In genomic region chr1:156225677-156226014, GRCh38 we compare ENCODE assay signal across 9 cellular contexts. TPM values are rescaled to one million over a fixed set of nuclear protein-coding genes. Genes with fewer than 3 reads are reported as not detected.
DNase-seq lines count a peak whose midpoint lies in the region; ATAC-seq and TF ChIP-seq lines count a peak whose summit lies in the region.
"Had no signal": no experiment of that assay in that cellular context is flagged by ENCODE, and none has a peak within 500 bp of the region (broad histone marks: within the 10 kb centered on the region; RNA-seq: fewer than 3 reads in every experiment).

No MANE protein-coding gene starts in this region.

- no peak overlapping the region for H3K27ac ChIP-seq in CD4-positive, alpha-beta T cell (ENCODE audit: low read depth, low read length)
- peak overlapping the region; percentile 44 for H3K27ac ChIP-seq in SU-DHL-6 (ENCODE audit: low read depth, low read length)
- H3K27ac ChIP-seq in liver (ENCODE audit: low read depth in 1 of 2, low read length in 2 of 2) = no peak overlapping the region
- H3K27ac ChIP-seq: esophagus muscularis mucosa had no signal

- H3K4me3 Mint-ChIP-seq in CD4-positive, alpha-beta T cell = no peak overlapping the region

- CTCF ChIA-PET in CD4-positive, alpha-beta T cell (lab: Charles Lee) = interaction anchor here (0.6 to 4.5 kb wide), 32 partner anchors 11 to 173 kb away, joined by 3 to 45 read pairs (median 5); partner anchors contain the start of genes BGLAP, LMNA, PMF1 and SLC25A44

- POLR2A ChIA-PET in CD4-positive, alpha-beta T cell (lab: Charles Lee) = interaction anchor here (0.6 to 3.7 kb wide), 9 partner anchors 12 to 1840 kb away, joined by 3 to 45 read pairs (median 4); partner anchors contain the start of genes PMF1 and SLC25A44

- no peak for DNase-seq in CD4-positive, alpha-beta T cell
- no peak for DNase-seq in NK-92 treated with Interleukin-12 subunit alpha and Interleukin-12 subunit beta, amount 100 ng/mL, for 24 hours (lab: John Stamatoyannopoulos, UW)

- H3K4me1 ChIP-seq in liver (ENCODE audit: control insufficient read depth in 4 of 4, insufficient read depth in 4 of 4, low read length in 3 of 4) = peaks cover 0 to 10% (median 2%) of the 10 kb centered on the region in 4 donors

- peak overlapping the region; percentile 33 for H3K4me2 ChIP-seq in SU-DHL-6 (ENCODE audit: low read depth, low read length, poor library complexity, severe bottlenecking)

- H4K20me1 ChIP-seq in SU-DHL-6 (ENCODE audit: low read depth, low read length) = no peaks in the 10 kb centered on the region

- H3K36me3 ChIP-seq in SU-DHL-6 (ENCODE audit: low read length) (0 out of 2 replicates have a peak, but pooled peaks cover 2% of the 10 kb centered on the region), liver (ENCODE audit: control insufficient read depth in 4 of 4, insufficient read depth in 3 of 4, low read depth in 1 of 4, low read length in 3 of 4) (peaks cover 2 to 39% (median 23%) of the 10 kb centered on the region in 4 donors)

- intact Hi-C loops in CD4-positive, alpha-beta T cell (cut with DNase I, micrococcal nuclease) = loop anchor here (1.0 to 5.0 kb wide), 4 partner anchors 33 to 135 kb away; partner anchors contain the start of gene SLC25A44 (in 1 of the 2)

- WGBS in liver = 6% methylated on average over 2 of the region's 2 CpGs

- no peaks in the 10 kb centered on the region for H3K27me3 Mint-ChIP-seq in CD4-positive, alpha-beta T cell

- H3K9ac ChIP-seq in SU-DHL-6 (ENCODE audit: low read length) (no peak overlapping the region), liver (ENCODE audit: low read depth in 1 of 2, low read length in 2 of 2) (no peak overlapping the region)

- no peaks in the 10 kb centered on the region for H3K27me3 ChIP-seq in CD4-positive, alpha-beta T cell (ENCODE audit: control insufficient read depth, insufficient read depth, low read length)
- no peaks in the 10 kb centered on the region for H3K27me3 ChIP-seq in SU-DHL-6 (ENCODE audit: low read length)
- H3K27me3 ChIP-seq in liver (ENCODE audit: control insufficient read depth in 4 of 4, insufficient read depth in 4 of 4, low read length in 3 of 4) = no peaks in the 10 kb centered on the region
- H3K27me3 ChIP-seq: esophagus muscularis mucosa had no signal

- no peaks in the 10 kb centered on the region for H3K9me2 ChIP-seq in SU-DHL-6 (replicated peaks; ENCODE audit: insufficient read depth, low read length)

- no peak for TF ChIP-seq RAD21 in liver (IDR thresholded peaks at IDR 0.05)

- H3K9me3 ChIP-seq in CD4-positive, alpha-beta T cell (ENCODE audit: control insufficient read depth, low read length) = no peaks in the 10 kb centered on the region
- no peaks in the 10 kb centered on the region for H3K9me3 ChIP-seq in SU-DHL-6 (ENCODE audit: insufficient read depth, low read length)
- no peaks in the 10 kb centered on the region for H3K9me3 ChIP-seq in liver (ENCODE audit: control insufficient read depth in 4 of 4, low read length in 3 of 4)
- H3K9me3 ChIP-seq: esophagus muscularis mucosa had no signal

- H3K9me3 Mint-ChIP-seq in CD4-positive, alpha-beta T cell = no peaks in the 10 kb centered on the region

- H3K79me2 ChIP-seq in SU-DHL-6 (ENCODE audit: insufficient read depth, low read length) = no peaks in the 10 kb centered on the region

- H2AFZ ChIP-seq in SU-DHL-6 (ENCODE audit: low read depth, low read length, severe bottlenecking) = no peak overlapping the region

- H3K4me3 ChIP-seq in SU-DHL-6 (ENCODE audit: insufficient read depth, low read length, poor library complexity, severe bottlenecking) = no peak overlapping the region
- H3K4me3 ChIP-seq in liver (ENCODE audit: low read depth in 1 of 3, low read length in 3 of 3) = no peak overlapping the region
- H3K4me3 ChIP-seq: esophagus muscularis mucosa had no signal

- TF ChIP-seq CTCF in CD4-positive, alpha-beta T cell (IDR thresholded peaks at IDR 0.05) = peak; percentile 3
- no peak for TF ChIP-seq CTCF in SU-DHL-6 (IDR thresholded peaks at IDR 0.05; ENCODE audit: insufficient read depth, low read length, poor library complexity, severe bottlenecking)
- no peak for TF ChIP-seq CTCF in liver (IDR thresholded peaks at IDR 0.05; ENCODE audit: low read depth, low read length, missing input control)

- H3K27ac Mint-ChIP-seq in CD4-positive, alpha-beta T cell = peak overlapping the region; percentile 16

- H3K36me3 Mint-ChIP-seq in CD4-positive, alpha-beta T cell (ENCODE audit: low read depth) = peaks cover 66% of the 10 kb centered on the region

- no peak for ATAC-seq in CD4-positive, alpha-beta T cell (ENCODE audit: poor library complexity)
- ATAC-seq in GM19438 (IDR thresholded peaks at IDR 0.05; ENCODE audit: low read depth, unreplicated experiment) = peak; percentile 17
- ATAC-seq in HG02571 (IDR thresholded peaks at IDR 0.05; ENCODE audit: unreplicated experiment) = no peak
- no peak for ATAC-seq in HG03135 (IDR thresholded peaks at IDR 0.05; ENCODE audit: unreplicated experiment)
- ATAC-seq in SK-N-SH treated with all-trans-retinoic acid at 6 μM for 48 hours = no peak

- peaks cover 4% of the 10 kb centered on the region; the same call in 1 of the 2 replicates for H3F3A ChIP-seq in SU-DHL-6 (ENCODE audit: insufficient read depth)

- H3K4me1 Mint-ChIP-seq in CD4-positive, alpha-beta T cell (ENCODE audit: low read depth) = peaks cover 32% of the 10 kb centered on the region

TF ChIP-seq in liver, 16 proteins besides CTCF, POLR2A, EP300 and RAD21:
- TF ChIP-seq ATF3 (IDR thresholded peaks at IDR 0.05) = no peak
- no peak for TF ChIP-seq HNF4A (conservative IDR thresholded peaks at IDR 0.05)
- TF ChIP-seq, protein P1, sequence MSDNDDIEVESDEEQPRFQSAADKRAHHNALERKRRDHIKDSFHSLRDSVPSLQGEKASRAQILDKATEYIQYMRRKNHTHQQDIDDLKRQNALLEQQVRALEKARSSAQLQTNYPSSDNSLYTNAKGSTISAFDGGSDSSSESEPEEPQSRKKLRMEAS (IDR thresholded peaks at IDR 0.05) = peak; percentile 2
- TF ChIP-seq YY1 (IDR thresholded peaks at IDR 0.05) = peak; percentile 2

TF ChIP-seq in SK-N-SH treated with all-trans-retinoic acid at 6 μM for 48 hours, 23 proteins besides CTCF, POLR2A, EP300 and RAD21 (continues in another document):
- no peak for TF ChIP-seq CSDC2 (CRISPR knock-in tag; IDR thresholded peaks at IDR 0.05)
- TF ChIP-seq, protein P2, sequence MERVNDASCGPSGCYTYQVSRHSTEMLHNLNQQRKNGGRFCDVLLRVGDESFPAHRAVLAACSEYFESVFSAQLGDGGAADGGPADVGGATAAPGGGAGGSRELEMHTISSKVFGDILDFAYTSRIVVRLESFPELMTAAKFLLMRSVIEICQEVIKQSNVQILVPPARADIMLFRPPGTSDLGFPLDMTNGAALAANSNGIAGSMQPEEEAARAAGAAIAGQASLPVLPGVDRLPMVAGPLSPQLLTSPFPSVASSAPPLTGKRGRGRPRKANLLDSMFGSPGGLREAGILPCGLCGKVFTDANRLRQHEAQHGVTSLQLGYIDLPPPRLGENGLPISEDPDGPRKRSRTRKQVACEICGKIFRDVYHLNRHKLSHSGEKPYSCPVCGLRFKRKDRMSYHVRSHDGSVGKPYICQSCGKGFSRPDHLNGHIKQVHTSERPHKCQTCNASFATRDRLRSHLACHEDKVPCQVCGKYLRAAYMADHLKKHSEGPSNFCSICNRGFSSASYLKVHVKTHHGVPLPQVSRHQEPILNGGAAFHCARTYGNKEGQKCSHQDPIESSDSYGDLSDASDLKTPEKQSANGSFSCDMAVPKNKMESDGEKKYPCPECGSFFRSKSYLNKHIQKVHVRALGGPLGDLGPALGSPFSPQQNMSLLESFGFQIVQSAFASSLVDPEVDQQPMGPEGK (CRISPR knock-in tag; IDR thresholded peaks at IDR 0.05; ENCODE audit: borderline replicate concordance) = no peak
- TF ChIP-seq ZC3H10 (CRISPR knock-in tag; IDR thresholded peaks at IDR 0.05) = no peak
- TF ChIP-seq GLIS3 (CRISPR knock-in tag; IDR thresholded peaks at IDR 0.05) = no peak
- TF ChIP-seq TOX (CRISPR knock-in tag; IDR thresholded peaks at IDR 0.05; ENCODE audit: borderline replicate concordance) = no peak
- no peak for TF ChIP-seq ZFP30 (CRISPR knock-in tag; IDR thresholded peaks at IDR 0.05)
- no peak for TF ChIP-seq PPARA (CRISPR knock-in tag; IDR thresholded peaks at IDR 0.05; ENCODE audit: borderline replicate concordance)
- TF ChIP-seq, protein P3, sequence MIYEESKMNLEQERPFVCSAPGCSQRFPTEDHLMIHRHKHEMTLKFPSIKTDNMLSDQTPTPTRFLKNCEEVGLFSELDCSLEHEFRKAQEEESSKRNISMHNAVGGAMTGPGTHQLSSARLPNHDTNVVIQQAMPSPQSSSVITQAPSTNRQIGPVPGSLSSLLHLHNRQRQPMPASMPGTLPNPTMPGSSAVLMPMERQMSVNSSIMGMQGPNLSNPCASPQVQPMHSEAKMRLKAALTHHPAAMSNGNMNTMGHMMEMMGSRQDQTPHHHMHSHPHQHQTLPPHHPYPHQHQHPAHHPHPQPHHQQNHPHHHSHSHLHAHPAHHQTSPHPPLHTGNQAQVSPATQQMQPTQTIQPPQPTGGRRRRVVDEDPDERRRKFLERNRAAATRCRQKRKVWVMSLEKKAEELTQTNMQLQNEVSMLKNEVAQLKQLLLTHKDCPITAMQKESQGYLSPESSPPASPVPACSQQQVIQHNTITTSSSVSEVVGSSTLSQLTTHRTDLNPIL (CRISPR knock-in tag; IDR thresholded peaks at IDR 0.05; ENCODE audit: low read depth) = no peak

RNA-seq across cellular contexts. Expression of gene PMF1, which starts 12.8 kb away (rescaled TPM):
- total RNA-seq in CD4-positive, alpha-beta T cell = 10 to 100 TPM; 58.0 to 61.2 TPM
- 10 to 100 TPM; 24.7 to 41.5 TPM for total RNA-seq in liver
- 10 to 100 TPM; 32.4 to 63.5 TPM for polyA plus RNA-seq in liver

RNA-seq across cellular contexts. Expression of gene BGLAP, which starts 16.3 kb away (rescaled TPM):
- total RNA-seq in CD4-positive, alpha-beta T cell = 1 to 10 TPM; 1.9 to 2.6 TPM
- under 1 TPM; 0.28 to 0.75 TPM for total RNA-seq in liver
- under 1 TPM in 1 of 2 donors, not detected in 1; 0.06 TPM for polyA plus RNA-seq in liver

RNA-seq across cellular contexts. Expression of gene PAQR6, which starts 22.2 kb away (rescaled TPM):
- total RNA-seq in CD4-positive, alpha-beta T cell = 1 to 10 TPM; 3.4 to 3.6 TPM
- total RNA-seq in liver = under 1 TPM; 0.23 to 0.75 TPM
- polyA plus RNA-seq in liver = under 1 TPM; 0.22 to 0.85 TPM

RNA-seq across cellular contexts. Expression of gene SLC25A44, which starts 31.7 kb away (rescaled TPM):
- 10 to 100 TPM; 11.6 to 13.0 TPM for total RNA-seq in CD4-positive, alpha-beta T cell
- 10 to 100 TPM; 10.2 to 21.8 TPM for total RNA-seq in liver
- 10 to 100 TPM; 15.7 to 16.0 TPM for polyA plus RNA-seq in liver

RNA-seq across cellular contexts. Expression of gene SMG5, which starts 57.0 kb away (rescaled TPM):
- total RNA-seq in CD4-positive, alpha-beta T cell = 10 to 100 TPM; 51.6 to 56.1 TPM
- 10 to 100 TPM; 30.3 to 59.1 TPM for total RNA-seq in liver
- 10 to 100 TPM; 22.9 to 41.1 TPM for polyA plus RNA-seq in liver
